In genomic region chr9:34428325-34428958, GRCh38 we compare ENCODE assay signal across 16 cellular contexts. TPM values are rescaled to one million over a fixed set of nuclear protein-coding genes. Genes with fewer than 3 reads are reported as not detected.
DNase-seq lines count a peak whose midpoint lies in the region; ATAC-seq, FAIRE-seq and TF ChIP-seq lines count a peak whose summit lies in the region.
"Had no signal": no experiment of that assay in that cellular context is flagged by ENCODE, and none has a peak within 500 bp of the region (broad histone marks: within the 10 kb centered on the region; RNA-seq: fewer than 3 reads in every experiment).

No MANE protein-coding gene starts in this region.

- H4K20me1 ChIP-seq in endothelial cell of umbilical vein (replicated peaks; ENCODE audit: control insufficient read depth, extremely low read depth, insufficient read depth, low read length): no peaks in the 10 kb centered on the region

- intact Hi-C loops in endothelial cell of umbilical vein (cut with micrococcal nuclease): no loop called here

- H3K4me2 ChIP-seq in endothelial cell of umbilical vein (ENCODE audit: insufficient read depth, low read length): no peak overlapping the region

- TF ChIP-seq CTCF in HEK293 (tag by site-specific recombination; IDR thresholded peaks at IDR 0.05) (no peak), endothelial cell of umbilical vein (IDR thresholded peaks at IDR 0.05; ENCODE audit: extremely low read depth in 1 of 2, insufficient read depth in 1 of 2, low read depth in 1 of 2, low read length in 2 of 2) (no peak)

- BruUV-seq in endothelial cell of umbilical vein (replicated peaks; lab: Mats Ljungman, UMichigan): no TSS peak

- POLR2A ChIA-PET in HEK293 (lab: Yijun Ruan, JAX): no interaction called here
- POLR2A ChIA-PET in endothelial cell of umbilical vein (lab: Charles Lee): interaction anchor here (0.5 kb wide), 1 partner anchor 12 kb away, joined by 4 read pairs; no protein-coding TSS in a partner anchor

- no peak for ATAC-seq in HG03354 (IDR thresholded peaks at IDR 0.05; ENCODE audit: poor library complexity, severe bottlenecking, unreplicated experiment)
- ATAC-seq in GM18909 (IDR thresholded peaks at IDR 0.05; ENCODE audit: poor library complexity, unreplicated experiment): no peak
- ATAC-seq: activated CD8-positive, alpha-beta T cell treated with anti-CD3 and anti-CD28 coated beads for 36 hours; activated T-helper 17 cell treated with anti-CD3 and anti-CD28 coated beads, Interleukin-2, amount 50 U/mL, for 72 hours; body of pancreas had no signal

- peak; percentile 99 for DNase-seq in NCI-H69 (lab: John Stamatoyannopoulos, UW)
- DNase-seq in endothelial cell of umbilical vein (ENCODE audit: low read depth, low spot score): peak; percentile 82
- peak; percentile 55 for DNase-seq in pulmonary artery endothelial cell (ENCODE audit: low read depth, low spot score)
- DNase-seq in activated CD4-positive, alpha-beta T cell treated with anti-CD3 and anti-CD28 coated beads for 4 hours: no peak
- DNase-seq: activated CD8-positive, alpha-beta T cell treated with anti-CD3 and anti-CD28 coated beads for 36 hours; GF-D8; kidney; retina; SJCRH30; stimulated activated CD4-positive, alpha-beta T cell treated with anti-CD3 and anti-CD28 coated beads, Interleukin-1b, Interleukin-23, amount 100 ng/mL, for 48 hours had no signal

- H2AFZ ChIP-seq in endothelial cell of umbilical vein (ENCODE audit: low read depth, low read length): no peak overlapping the region

- no peak for TF ChIP-seq POLR2A in endothelial cell of umbilical vein (IDR thresholded peaks at IDR 0.05; ENCODE audit: low read depth, low read length)

- FAIRE-seq in endothelial cell of umbilical vein (lab: Jason Lieb, UNC): peak; percentile 98
- FAIRE-seq: kidney had no signal

- no peaks in the 10 kb centered on the region for H3K9me1 ChIP-seq in endothelial cell of umbilical vein (replicated peaks; ENCODE audit: control insufficient read depth, extremely low read depth, insufficient read depth, low read length)

- no peaks in the 10 kb centered on the region for H3K4me1 ChIP-seq in HEK293 (ENCODE audit: control insufficient read depth, insufficient read depth, low read length)
- H3K4me1 ChIP-seq in endothelial cell of umbilical vein (ENCODE audit: control insufficient read depth, extremely low read depth, insufficient read depth, low read length): peaks cover 15% of the 10 kb centered on the region
- H3K4me1 ChIP-seq: SJCRH30 had no signal

- dilution Hi-C loops in endothelial cell of umbilical vein (cut with MboI; ENCODE audit: extremely low pct_ligation_motif_present, low sequenced_read_pairs): no loop called here

- CTCF ChIA-PET in HEK293 (lab: Yijun Ruan, JAX) (interaction anchor here (0.7 to 4.3 kb wide), 8 partner anchors 10 to 163 kb away, joined by 3 to 33 read pairs (median 4); no protein-coding TSS in a partner anchor), endothelial cell of umbilical vein (lab: Charles Lee) (interaction anchor here (0.8 to 7.9 kb wide), 10 partner anchors 12 to 175 kb away, joined by 3 to 108 read pairs (median 4); no protein-coding TSS in a partner anchor)

- no peaks in the 10 kb centered on the region for H3K9me3 ChIP-seq in HEK293 (ENCODE audit: control insufficient read depth, insufficient read depth, low read depth, low read length)
- H3K9me3 ChIP-seq in endothelial cell of umbilical vein (replicated peaks; ENCODE audit: control insufficient read depth, insufficient read depth, low read length): no peaks in the 10 kb centered on the region
- H3K9me3 ChIP-seq: body of pancreas, SJCRH30 had no signal

- H3K27ac ChIP-seq in HEK293 (ENCODE audit: extremely low read depth, low read depth, low read length) (no peak overlapping the region), endothelial cell of umbilical vein (ENCODE audit: insufficient read depth, low read depth, low read length) (no peak overlapping the region)
- H3K27ac ChIP-seq: body of pancreas, SJCRH30 had no signal

- peaks cover 0 to 18% of the 10 kb centered on the region in 2 experiments; a peak in 2 of 3 replicates for H3K36me3 ChIP-seq in HEK293 (ENCODE audit: control insufficient read depth in 2 of 2, insufficient read depth in 1 of 2, low read length in 2 of 2)
- no peaks in the 10 kb centered on the region for H3K36me3 ChIP-seq in endothelial cell of umbilical vein (ENCODE audit: control insufficient read depth in 2 of 2, extremely low read depth in 1 of 2, insufficient read depth in 2 of 2, low read length in 2 of 2)
- H3K36me3 ChIP-seq: SJCRH30 had no signal

- H3K79me2 ChIP-seq in endothelial cell of umbilical vein (ENCODE audit: control insufficient read depth, insufficient read depth, low read length): no peaks in the 10 kb centered on the region

- no peaks in the 10 kb centered on the region for H3K27me3 ChIP-seq in endothelial cell of umbilical vein (ENCODE audit: control insufficient read depth in 2 of 2, insufficient read depth in 2 of 2, low read length in 2 of 2)
- H3K27me3 ChIP-seq: body of pancreas, SJCRH30 had no signal

- no peak overlapping the region for H3K4me3 ChIP-seq in HEK293 (ENCODE audit: low read depth, low read length)
- H3K4me3 ChIP-seq in endothelial cell of umbilical vein (replicated peaks in 1 of 3; ENCODE audit: insufficient read depth in 1 of 3, low read depth in 1 of 3, low read length in 3 of 3): no peak overlapping the region
- H3K4me3 ChIP-seq: body of pancreas, SJCRH30 had no signal

- no peak overlapping the region for H3K9ac ChIP-seq in endothelial cell of umbilical vein (replicated peaks; ENCODE audit: extremely low read depth, insufficient read depth, low read length)

TF ChIP-seq in HEK293, 187 proteins besides CTCF, POLR2A, EP300 and RAD21:
- TF ChIP-seq KLF7 (tag by site-specific recombination; IDR thresholded peaks at IDR 0.05; ENCODE audit: borderline replicate concordance): no peak
- peak; percentile 78 for TF ChIP-seq ZIC2 (tag by site-specific recombination; IDR thresholded peaks at IDR 0.05)

TF ChIP-seq in endothelial cell of umbilical vein, 7 proteins besides CTCF, POLR2A, EP300 and RAD21:
- TF ChIP-seq POLR2AphosphoS5 (IDR thresholded peaks at IDR 0.05; ENCODE audit: insufficient read depth, low read depth, low read length) (peak; percentile 29), GATA2 (IDR thresholded peaks at IDR 0.05; ENCODE audit: insufficient read depth, insufficient read length, low read depth, low read length) (no peak)

RNA-seq across cellular contexts. Expression of gene FAM219A, which starts 29.9 kb away (rescaled TPM):
- total RNA-seq in endothelial cell of umbilical vein: 35.7 and 39.5 TPM in 2 replicates
- 18.1 and 20.0 TPM in 2 replicates for polyA plus RNA-seq in endothelial cell of umbilical vein
- 17.5 and 17.8 TPM in 2 replicates for polyA plus RNA-seq in endothelial cell of umbilical vein (2011; cell fraction: cytosol; rRNA removed)
- 39.3 and 45.0 TPM in 2 replicates for polyA plus RNA-seq in endothelial cell of umbilical vein (2011; cell fraction: nucleus; rRNA removed)
- polyA plus RNA-seq in endothelial cell of umbilical vein (2012): 27.7 and 28.1 TPM in 2 replicates
- 18.5 and 19.2 TPM in 2 replicates for polyA minus RNA-seq in endothelial cell of umbilical vein
- 2.0 TPM for polyA minus RNA-seq in endothelial cell of umbilical vein (2011; cell fraction: cytosol; rRNA and poly(A)+ RNA removed)
- 10.0 and 11.0 TPM in 2 replicates for polyA minus RNA-seq in endothelial cell of umbilical vein (2011; cell fraction: nucleus; rRNA and poly(A)+ RNA removed)
- 11.1 and 11.6 TPM in 2 replicates for total RNA-seq in pulmonary artery endothelial cell

RNA-seq across cellular contexts. Expression of gene DNAI1, which starts 30.2 kb away (rescaled TPM):
- total RNA-seq in endothelial cell of umbilical vein (not detected in 2 replicates), pulmonary artery endothelial cell (not detected in 2 replicates)
- not detected in 2 replicates for polyA plus RNA-seq in endothelial cell of umbilical vein
- polyA plus RNA-seq in endothelial cell of umbilical vein (2011; cell fraction: cytosol; rRNA removed): not detected in 2 replicates
- not detected in 2 replicates for polyA plus RNA-seq in endothelial cell of umbilical vein (2011; cell fraction: nucleus; rRNA removed)
- not detected in 2 replicates for polyA plus RNA-seq in endothelial cell of umbilical vein (2012)
- not detected in 2 replicates for polyA minus RNA-seq in endothelial cell of umbilical vein
- polyA minus RNA-seq in endothelial cell of umbilical vein (2011; cell fraction: cytosol; rRNA and poly(A)+ RNA removed): not detected
- polyA minus RNA-seq in endothelial cell of umbilical vein (2011; cell fraction: nucleus; rRNA and poly(A)+ RNA removed): not detected in 2 replicates
- total RNA-seq: activated T-helper 17 cell treated with anti-CD3 and anti-CD28 coated beads, Interleukin-2, amount 50 U/mL, for 72 hours; urinary bladder had no signal

RNA-seq across cellular contexts. Expression of gene MYORG, which starts 51.7 kb away (rescaled TPM):
- total RNA-seq in endothelial cell of umbilical vein: 6.3 and 7.0 TPM in 2 replicates
- 2.8 TPM in 2 replicates for polyA plus RNA-seq in endothelial cell of umbilical vein
- polyA plus RNA-seq in endothelial cell of umbilical vein (2011; cell fraction: cytosol; rRNA removed): 2.4 and 2.5 TPM in 2 replicates
- 1.3 and 1.6 TPM in 2 replicates for polyA plus RNA-seq in endothelial cell of umbilical vein (2011; cell fraction: nucleus; rRNA removed)
- 5.0 and 6.7 TPM in 2 replicates for polyA plus RNA-seq in endothelial cell of umbilical vein (2012)
- 4.8 and 5.1 TPM in 2 replicates for polyA minus RNA-seq in endothelial cell of umbilical vein
- 5.5 TPM for polyA minus RNA-seq in endothelial cell of umbilical vein (2011; cell fraction: cytosol; rRNA and poly(A)+ RNA removed)
- 1.3 and 1.5 TPM in 2 replicates for polyA minus RNA-seq in endothelial cell of umbilical vein (2011; cell fraction: nucleus; rRNA and poly(A)+ RNA removed)
- total RNA-seq in pulmonary artery endothelial cell: 3.5 and 5.7 TPM in 2 replicates

Comparison
In these comparisons a context has a peak if more than half of its experiments do, and no peak if none do; other contexts are left out.
1. DNase-seq: peak in NCI-H69 (single experiment), endothelial cell of umbilical vein (single experiment) and pulmonary artery endothelial cell (single experiment); none in activated CD4-positive, alpha-beta T cell treated with anti-CD3 and anti-CD28 coated beads for 4 hours (0 of 2).